ENCODE assay signal across 1 cellular context in the genomic region with DNA sequence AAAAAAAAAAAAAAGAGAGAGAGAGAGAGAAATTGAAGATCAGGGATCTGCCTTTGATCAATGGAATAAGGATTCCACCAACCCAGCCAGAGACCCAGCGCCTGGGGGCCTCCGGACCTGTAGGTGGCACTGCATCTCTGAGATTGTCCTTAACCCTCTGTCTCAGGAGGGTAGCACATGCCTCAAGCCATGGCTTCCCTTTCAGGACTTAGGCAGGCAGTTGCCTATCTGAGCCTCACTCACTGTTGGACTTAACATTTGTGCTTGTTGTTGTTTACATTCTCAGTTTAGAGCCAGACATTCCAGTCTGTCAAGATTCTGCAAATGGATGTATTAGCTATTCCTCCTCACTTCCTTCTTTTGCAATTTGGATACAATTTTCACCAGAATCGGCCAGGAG.
TF ChIP-seq lines count a peak whose summit lies in the region.

No MANE protein-coding gene starts in this region.

TF ChIP-seq in HCT116, 20 proteins besides CTCF, POLR2A, EP300 and RAD21 (continued from another document):
- TF ChIP-seq, protein P1, sequence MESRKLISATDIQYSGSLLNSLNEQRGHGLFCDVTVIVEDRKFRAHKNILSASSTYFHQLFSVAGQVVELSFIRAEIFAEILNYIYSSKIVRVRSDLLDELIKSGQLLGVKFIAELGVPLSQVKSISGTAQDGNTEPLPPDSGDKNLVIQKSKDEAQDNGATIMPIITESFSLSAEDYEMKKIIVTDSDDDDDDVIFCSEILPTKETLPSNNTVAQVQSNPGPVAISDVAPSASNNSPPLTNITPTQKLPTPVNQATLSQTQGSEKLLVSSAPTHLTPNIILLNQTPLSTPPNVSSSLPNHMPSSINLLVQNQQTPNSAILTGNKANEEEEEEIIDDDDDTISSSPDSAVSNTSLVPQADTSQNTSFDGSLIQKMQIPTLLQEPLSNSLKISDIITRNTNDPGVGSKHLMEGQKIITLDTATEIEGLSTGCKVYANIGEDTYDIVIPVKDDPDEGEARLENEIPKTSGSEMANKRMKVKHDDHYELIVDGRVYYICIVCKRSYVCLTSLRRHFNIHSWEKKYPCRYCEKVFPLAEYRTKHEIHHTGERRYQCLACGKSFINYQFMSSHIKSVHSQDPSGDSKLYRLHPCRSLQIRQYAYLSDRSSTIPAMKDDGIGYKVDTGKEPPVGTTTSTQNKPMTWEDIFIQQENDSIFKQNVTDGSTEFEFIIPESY (IDR thresholded peaks at IDR 0.05; ENCODE audit: extremely low read depth, insufficient replicate concordance, low read length) = no peak
- no peak for TF ChIP-seq YY1 (IDR thresholded peaks at IDR 0.05; ENCODE audit: extremely low read depth, insufficient replicate concordance, low read depth, low read length)
- 0 out of 2 replicates have a peak, but pooled peaks have one; percentile 50 for TF ChIP-seq CBX3 (IDR thresholded peaks at IDR 0.05; ENCODE audit: low read depth)
- no peak for TF ChIP-seq JUND (IDR thresholded peaks at IDR 0.05)
- TF ChIP-seq TCF7L2 (IDR thresholded peaks at IDR 0.05; ENCODE audit: borderline replicate concordance, extremely low read depth, insufficient read depth, insufficient read length) = no peak
- TF ChIP-seq, protein P2, sequence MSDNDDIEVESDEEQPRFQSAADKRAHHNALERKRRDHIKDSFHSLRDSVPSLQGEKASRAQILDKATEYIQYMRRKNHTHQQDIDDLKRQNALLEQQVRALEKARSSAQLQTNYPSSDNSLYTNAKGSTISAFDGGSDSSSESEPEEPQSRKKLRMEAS (IDR thresholded peaks at IDR 0.05) = peak; percentile 67
- TF ChIP-seq ZFX (IDR thresholded peaks at IDR 0.05) = no peak
- TF ChIP-seq EGR1 (IDR thresholded peaks at IDR 0.05; ENCODE audit: low read depth) = no peak
- no peak for TF ChIP-seq EZH2phosphoT487 (IDR thresholded peaks at IDR 0.05; ENCODE audit: borderline replicate concordance)
- no peak for TF ChIP-seq POLR2AphosphoS5 (IDR thresholded peaks at IDR 0.05; ENCODE audit: low read depth, low read length)
